In the genomic region with DNA sequence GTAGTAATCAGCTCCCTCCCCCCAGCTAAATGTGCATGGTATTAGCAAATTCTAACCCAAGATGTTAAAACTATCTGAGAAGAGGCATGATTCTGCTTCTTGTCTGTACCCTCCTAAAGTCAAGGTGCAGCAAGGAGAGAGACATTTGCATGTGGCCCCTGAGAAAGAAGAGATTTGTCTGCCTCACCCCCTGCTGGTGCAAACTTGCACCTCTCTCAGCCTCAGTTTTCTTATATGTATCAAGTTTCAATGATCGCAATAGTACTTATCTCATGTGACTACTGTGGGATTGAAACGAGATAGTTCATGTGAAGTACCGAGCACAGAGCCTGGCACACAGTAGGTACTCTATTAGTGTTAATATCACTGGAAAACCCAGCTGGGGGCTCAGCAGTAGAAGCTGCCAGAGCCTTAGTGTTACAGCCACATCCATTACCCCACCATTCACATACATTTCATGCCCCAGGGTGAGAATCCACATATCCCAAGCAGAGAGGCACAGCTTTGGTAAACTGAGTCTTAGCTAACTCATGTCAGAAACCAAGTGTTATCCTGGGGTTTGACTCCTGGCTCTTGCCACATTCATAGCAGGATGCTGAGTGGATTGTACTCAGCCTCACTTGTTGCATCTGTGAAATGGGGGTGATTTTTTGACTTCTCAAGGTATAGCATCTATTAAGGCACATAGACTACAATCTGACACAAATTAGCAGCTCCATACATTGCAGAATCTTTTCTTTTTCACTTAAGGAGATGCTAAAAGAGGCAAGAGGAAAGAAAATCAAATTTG, we compare ENCODE assay signal across 8 cellular contexts. TPM values are rescaled to one million over a fixed set of nuclear protein-coding genes. Genes with fewer than 3 reads are reported as not detected.
A peak's percentile ranks its signal among the peaks of the same experiment; 100 is the strongest.
DNase-seq lines count a peak whose midpoint lies in the region; ATAC-seq and TF ChIP-seq lines count a peak whose summit lies in the region.

No MANE protein-coding gene starts in this region.

- H3K4me3 ChIP-seq in CD8-positive, alpha-beta memory T cell (ENCODE audit: low read length) = peak overlapping the region; percentile 8

- no peak for TF ChIP-seq CTCF in glutamatergic neuron (IDR thresholded peaks at IDR 0.05; ENCODE audit: partially characterized antibody, unreplicated experiment)

- POLR2A ChIA-PET in CD8-positive, alpha-beta memory T cell (lab: Charles Lee) = interaction anchor here (0.5 to 4.3 kb wide), 4 partner anchors 11 to 196 kb away, joined by 3 to 26 read pairs (median 7); partner anchors contain the start of gene CD44
- POLR2A ChIA-PET in activated CD4-positive, alpha-beta memory T cell treated with anti-CD3 and anti-CD28 coated beads, Interleukin-2, amount 10 ng/mL, durations not matched to agents 7 days and 5 days (lab: Charles Lee) = interaction anchor here (1.0 to 30.8 kb wide), 8 partner anchors 9 to 157 kb away, joined by 5 to 634 read pairs (median 13); partner anchors contain the start of gene CD44

- no peaks in the 10 kb centered on the region for H3K36me3 ChIP-seq in CD8-positive, alpha-beta memory T cell (ENCODE audit: insufficient read depth, low read length)

- CTCF ChIA-PET in CD8-positive, alpha-beta memory T cell (lab: Charles Lee) = interaction anchor here (0.7 to 9.6 kb wide), 20 partner anchors 9 to 237 kb away, joined by 3 to 111 read pairs (median 5); partner anchors contain the start of gene CD44
- CTCF ChIA-PET in activated CD4-positive, alpha-beta memory T cell treated with anti-CD3 and anti-CD28 coated beads, Interleukin-2, amount 10 ng/mL, durations not matched to agents 7 days and 5 days (lab: Charles Lee) = interaction anchor here (0.7 to 6.2 kb wide), 21 partner anchors 9 to 239 kb away, joined by 3 to 62 read pairs (median 5); partner anchors contain the start of gene CD44

- H3K27ac Mint-ChIP-seq in CD8-positive, alpha-beta memory T cell = peak overlapping the region; percentile 81 to 100 (median 100)
- H3K27ac Mint-ChIP-seq in activated CD4-positive, alpha-beta memory T cell treated with anti-CD3 and anti-CD28 coated beads, Interleukin-2, amount 10 ng/mL, durations not matched to agents 7 days and 5 days = peak overlapping the region; percentile 94
- peak overlapping the region; percentile 100 for H3K27ac Mint-ChIP-seq in memory B cell
- no peak overlapping the region for H3K27ac Mint-ChIP-seq in glutamatergic neuron (ENCODE audit: unreplicated experiment)

- H3K27me3 Mint-ChIP-seq in CD8-positive, alpha-beta memory T cell = peaks cover 0 to 2% of the 10 kb centered on the region in 2 donors
- H3K27me3 Mint-ChIP-seq in activated CD4-positive, alpha-beta memory T cell treated with anti-CD3 and anti-CD28 coated beads, Interleukin-2, amount 10 ng/mL, durations not matched to agents 7 days and 5 days = no peaks in the 10 kb centered on the region
- H3K27me3 Mint-ChIP-seq in memory B cell (no peaks in the 10 kb centered on the region), glutamatergic neuron (ENCODE audit: unreplicated experiment) (no peaks in the 10 kb centered on the region)

- peaks cover 0 to 2% (median 0%) of the 10 kb centered on the region in 5 donors for H3K9me3 Mint-ChIP-seq in CD8-positive, alpha-beta memory T cell
- H3K9me3 Mint-ChIP-seq in activated CD4-positive, alpha-beta memory T cell treated with anti-CD3 and anti-CD28 coated beads, Interleukin-2, amount 10 ng/mL, durations not matched to agents 7 days and 5 days = no peaks in the 10 kb centered on the region
- no peaks in the 10 kb centered on the region for H3K9me3 Mint-ChIP-seq in memory B cell
- no peaks in the 10 kb centered on the region for H3K9me3 Mint-ChIP-seq in glutamatergic neuron (ENCODE audit: unreplicated experiment)

- peaks cover 98 to 100% (median 100%) of the 10 kb centered on the region in 3 donors for H3K4me1 Mint-ChIP-seq in CD8-positive, alpha-beta memory T cell
- peaks cover 97% of the 10 kb centered on the region for H3K4me1 Mint-ChIP-seq in activated CD4-positive, alpha-beta memory T cell treated with anti-CD3 and anti-CD28 coated beads, Interleukin-2, amount 10 ng/mL, durations not matched to agents 7 days and 5 days
- H3K4me1 Mint-ChIP-seq in memory B cell (peaks cover 76% of the 10 kb centered on the region), glutamatergic neuron (ENCODE audit: low read depth, unreplicated experiment) (no peaks in the 10 kb centered on the region)

- DNase-seq in CD8-positive, alpha-beta memory T cell = peak in 3 of 5 donors; percentile 49 to 70 (median 62)
- peak; percentile 58 for DNase-seq in activated CD4-positive, alpha-beta memory T cell treated with anti-CD3 and anti-CD28 coated beads, Interleukin-2, amount 10 ng/mL, durations not matched to agents 7 days and 5 days
- DNase-seq in memory B cell (ENCODE audit: low spot score in 2 of 2) = peak in 1 of 2 donors; percentile 53
- DNase-seq in NCI-H1048 (lab: John Stamatoyannopoulos, UW) = no peak
- DNase-seq in caudate nucleus (lab: John Stamatoyannopoulos, UW) = no peak
- no peak for DNase-seq in glutamatergic neuron

- H3K4me1 ChIP-seq in CD8-positive, alpha-beta memory T cell (ENCODE audit: insufficient read depth, low read length) = peaks cover 97% of the 10 kb centered on the region

- no peaks in the 10 kb centered on the region for H3K9me3 ChIP-seq in CD8-positive, alpha-beta memory T cell (ENCODE audit: low read length)

- no peaks in the 10 kb centered on the region for H3K27me3 ChIP-seq in CD8-positive, alpha-beta memory T cell (ENCODE audit: insufficient read depth, low read length, poor library complexity, severe bottlenecking)

- ATAC-seq in GM21723 (IDR thresholded peaks at IDR 0.05; ENCODE audit: unreplicated experiment) (peak; percentile 39), memory B cell (ENCODE audit: low read depth) (peak; percentile 33), HG03442 (IDR thresholded peaks at IDR 0.05; ENCODE audit: unreplicated experiment) (no peak)

- H3K36me3 Mint-ChIP-seq in CD8-positive, alpha-beta memory T cell = peaks cover 0 to 72% (median 23%) of the 10 kb centered on the region in 3 donors
- peaks cover 73% of the 10 kb centered on the region for H3K36me3 Mint-ChIP-seq in activated CD4-positive, alpha-beta memory T cell treated with anti-CD3 and anti-CD28 coated beads, Interleukin-2, amount 10 ng/mL, durations not matched to agents 7 days and 5 days (ENCODE audit: low read depth)
- H3K36me3 Mint-ChIP-seq in memory B cell (peaks cover 16% of the 10 kb centered on the region), glutamatergic neuron (ENCODE audit: unreplicated experiment) (no peaks in the 10 kb centered on the region)

- peak overlapping the region; percentile 62 to 91 (median 78) for H3K4me3 Mint-ChIP-seq in CD8-positive, alpha-beta memory T cell
- H3K4me3 Mint-ChIP-seq in activated CD4-positive, alpha-beta memory T cell treated with anti-CD3 and anti-CD28 coated beads, Interleukin-2, amount 10 ng/mL, durations not matched to agents 7 days and 5 days = peak overlapping the region; percentile 26
- peak overlapping the region; percentile 59 for H3K4me3 Mint-ChIP-seq in memory B cell
- H3K4me3 Mint-ChIP-seq in glutamatergic neuron (ENCODE audit: unreplicated experiment) = no peak overlapping the region

- peak overlapping the region; percentile 96 for H3K27ac ChIP-seq in CD8-positive, alpha-beta memory T cell (ENCODE audit: low read depth, low read length)
- no peak overlapping the region for H3K27ac ChIP-seq in caudate nucleus (ENCODE audit: low read depth, low read length)

RNA-seq across cellular contexts. Expression of gene CD44, which starts 24.9 kb away (rescaled TPM):
- 100 to 1,000 TPM; 510 to 534 TPM for total RNA-seq in CD8-positive, alpha-beta memory T cell
- polyA plus RNA-seq in CD8-positive, alpha-beta memory T cell = 338 TPM
- total RNA-seq in activated CD4-positive, alpha-beta memory T cell treated with anti-CD3 and anti-CD28 coated beads, Interleukin-2, amount 10 ng/mL, durations not matched to agents 7 days and 5 days = 100 to 1,000 TPM; 634 to 645 TPM
- total RNA-seq in glutamatergic neuron (ENCODE audit: unreplicated experiment) = 0.71 TPM

Comparison
In these comparisons a context has a peak if more than half of its experiments do, and no peak if none do; other contexts are left out.
1. DNase-seq: peak in CD8-positive, alpha-beta memory T cell (3 of 5) and activated CD4-positive, alpha-beta memory T cell treated with anti-CD3 and anti-CD28 coated beads, Interleukin-2, amount 10 ng/mL, durations not matched to agents 7 days and 5 days (single experiment); none in NCI-H1048 (single experiment), caudate nucleus (0 of 61) and glutamatergic neuron (single experiment).
2. RNA of gene CD44, which starts 24.9 kb away (total RNA-seq): 634 to 645 TPM in activated CD4-positive, alpha-beta memory T cell treated with anti-CD3 and anti-CD28 coated beads, Interleukin-2, amount 10 ng/mL, durations not matched to agents 7 days and 5 days and 510 to 534 TPM in CD8-positive, alpha-beta memory T cell; 0.71 TPM in glutamatergic neuron (single experiment); every median in the first group is over 100 times any median in the second.